ENCODE assay signal across 11 cellular contexts in the genomic region with DNA sequence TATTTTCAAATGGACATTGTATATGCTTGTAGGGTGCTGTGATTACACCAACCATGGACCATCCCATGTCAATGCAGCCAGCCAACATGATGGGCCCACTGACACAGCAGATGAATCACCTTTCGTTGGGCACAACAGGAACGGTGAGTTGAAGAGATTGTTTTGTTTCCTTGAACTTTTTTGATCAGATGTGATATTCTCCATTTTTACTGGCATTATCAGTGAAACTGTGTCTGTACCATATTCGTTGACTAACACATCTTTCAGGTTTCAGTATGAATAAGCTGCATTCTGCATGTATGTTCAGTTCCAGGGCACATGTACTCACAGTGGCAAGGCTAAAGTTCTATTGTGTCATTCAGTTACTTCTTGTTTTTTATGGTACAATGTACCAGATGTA.
DNase-seq lines count a peak whose midpoint lies in the region; ATAC-seq lines count a peak whose summit lies in the region.
"Had no signal": no experiment of that assay in that cellular context is flagged by ENCODE, and none has a peak within 500 bp of the region (broad histone marks: within the 10 kb centered on the region; RNA-seq: fewer than 3 reads in every experiment).

No MANE protein-coding gene starts in this region.

- DNase-seq in inferior parietal cortex (ENCODE audit: extremely low spot score) (no peak), NCI-H187 (lab: John Stamatoyannopoulos, UW) (no peak), left lobe of liver (ENCODE audit: low spot score) (no peak), left cardiac atrium (no peak)
- DNase-seq: cerebellar nuclear complex, left ventricle myocardium superior, NCI-H1694 had no signal

- ATAC-seq in GM18498 (IDR thresholded peaks at IDR 0.05; ENCODE audit: unreplicated experiment) (peak; percentile 94), GM19043 (IDR thresholded peaks at IDR 0.05; ENCODE audit: low read depth, unreplicated experiment) (peak; percentile 67), HG02763 (IDR thresholded peaks at IDR 0.05; ENCODE audit: unreplicated experiment) (peak; percentile 59), HG03565 (IDR thresholded peaks at IDR 0.05; ENCODE audit: unreplicated experiment) (peak; percentile 96), left lobe of liver (no peak), left cardiac atrium (no peak)
- ATAC-seq: left ventricle myocardium superior had no signal

- intact Hi-C loops in left cardiac atrium (cut with DNase I), result no loop called here

Comparison
In these comparisons a context has a peak if more than half of its experiments do, and no peak if none do; other contexts are left out.
1. ATAC-seq: peak in GM18498 (single experiment), GM19043 (single experiment), HG02763 (single experiment) and HG03565 (single experiment); none in left lobe of liver (single experiment) and left cardiac atrium (0 of 2).